ENCODE assay signal across 12 cellular contexts in genomic region chr4:3307060-3307459, GRCh38.
"Had no signal": no experiment of that assay in that cellular context is flagged by ENCODE, and none has a peak within 500 bp of the region (broad histone marks: within the 10 kb centered on the region; RNA-seq: fewer than 3 reads in every experiment).

No MANE protein-coding gene starts in this region.

- H3K27ac ChIP-seq: cardiac muscle cell, gastrocnemius medialis, VCaP had no signal

- H3K9me3 ChIP-seq: gastrocnemius medialis had no signal

- H3K27me3 ChIP-seq: cardiac muscle cell, gastrocnemius medialis had no signal

- ATAC-seq: activated T-cell treated with anti-CD3 and anti-CD28 coated beads, Interleukin-2, amount 50 U/mL, for 72 hours; gastrocnemius medialis; natural killer cell had no signal

- H3K36me3 ChIP-seq: cardiac muscle cell, gastrocnemius medialis had no signal

- DNase-seq: activated CD4-positive, alpha-beta memory T cell treated with anti-CD3 and anti-CD28 coated beads, Interleukin-2, amount 10 ng/mL, durations not matched to agents 7 days and 5 days; activated CD8-positive, alpha-beta memory T cell treated with anti-CD3 and anti-CD28 coated beads, Interleukin-2, amount 50 U/mL, for 4 hours; activated naive CD4-positive, alpha-beta T cell; activated T-cell treated with anti-CD3 and anti-CD28 coated beads, Interleukin-2, amount 50 U/mL, for 72 hours; gastrocnemius medialis; kidney glomerular epithelial cell; mammary epithelial cell; natural killer cell; nucleus accumbens; T-helper 1 cell had no signal

- H3K4me3 ChIP-seq: cardiac muscle cell, gastrocnemius medialis had no signal
